In the genomic region with DNA sequence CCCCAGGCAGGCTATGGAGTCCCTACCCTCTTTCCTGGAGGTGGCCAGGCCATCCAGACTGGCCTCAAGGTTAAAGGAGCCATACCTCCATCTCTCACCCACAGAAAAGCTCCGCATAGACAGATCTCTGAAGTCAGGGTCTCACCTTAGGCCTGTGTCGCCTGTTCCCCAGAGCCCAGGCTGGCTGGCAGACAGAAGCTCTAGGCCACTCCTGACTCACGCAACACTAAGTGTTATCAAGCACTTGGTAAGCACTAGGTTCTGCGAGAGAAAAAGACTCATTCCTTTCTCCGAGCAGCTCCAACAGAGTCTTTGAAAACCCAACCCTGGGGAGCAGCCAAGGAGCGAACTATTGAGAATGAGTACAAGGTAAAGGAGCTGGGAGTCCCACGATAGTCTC, we compare ENCODE assay signal across 1 cellular context.
TF ChIP-seq lines count a peak whose summit lies in the region.

No MANE protein-coding gene starts in this region.

TF ChIP-seq in GM12878, 131 proteins besides CTCF, POLR2A, EP300 and RAD21 (continued from another document):
- TF ChIP-seq, protein P1, sequence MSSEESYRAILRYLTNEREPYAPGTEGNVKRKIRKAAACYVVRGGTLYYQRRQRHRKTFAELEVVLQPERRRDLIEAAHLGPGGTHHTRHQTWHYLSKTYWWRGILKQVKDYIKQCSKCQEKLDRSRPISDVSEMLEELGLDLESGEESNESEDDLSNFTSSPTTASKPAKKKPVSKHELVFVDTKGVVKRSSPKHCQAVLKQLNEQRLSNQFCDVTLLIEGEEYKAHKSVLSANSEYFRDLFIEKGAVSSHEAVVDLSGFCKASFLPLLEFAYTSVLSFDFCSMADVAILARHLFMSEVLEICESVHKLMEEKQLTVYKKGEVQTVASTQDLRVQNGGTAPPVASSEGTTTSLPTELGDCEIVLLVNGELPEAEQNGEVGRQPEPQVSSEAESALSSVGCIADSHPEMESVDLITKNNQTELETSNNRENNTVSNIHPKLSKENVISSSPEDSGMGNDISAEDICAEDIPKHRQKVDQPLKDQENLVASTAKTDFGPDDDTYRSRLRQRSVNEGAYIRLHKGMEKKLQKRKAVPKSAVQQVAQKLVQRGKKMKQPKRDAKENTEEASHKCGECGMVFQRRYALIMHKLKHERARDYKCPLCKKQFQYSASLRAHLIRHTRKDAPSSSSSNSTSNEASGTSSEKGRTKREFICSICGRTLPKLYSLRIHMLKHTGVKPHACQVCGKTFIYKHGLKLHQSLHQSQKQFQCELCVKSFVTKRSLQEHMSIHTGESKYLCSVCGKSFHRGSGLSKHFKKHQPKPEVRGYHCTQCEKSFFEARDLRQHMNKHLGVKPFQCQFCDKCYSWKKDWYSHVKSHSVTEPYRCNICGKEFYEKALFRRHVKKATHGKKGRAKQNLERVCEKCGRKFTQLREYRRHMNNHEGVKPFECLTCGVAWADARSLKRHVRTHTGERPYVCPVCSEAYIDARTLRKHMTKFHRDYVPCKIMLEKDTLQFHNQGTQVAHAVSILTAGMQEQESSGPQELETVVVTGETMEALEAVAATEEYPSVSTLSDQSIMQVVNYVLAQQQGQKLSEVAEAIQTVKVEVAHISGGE (CRISPR knock-in tag; IDR thresholded peaks at IDR 0.05) = no peak
- no peak for TF ChIP-seq SUZ12 (IDR thresholded peaks at IDR 0.05; ENCODE audit: unreplicated experiment)
- TF ChIP-seq NR2C2 (IDR thresholded peaks at IDR 0.05; ENCODE audit: borderline replicate concordance, control insufficient read depth, insufficient read length, low read depth) = no peak
- no peak for TF ChIP-seq LARP7 (IDR thresholded peaks at IDR 0.05)
- TF ChIP-seq, protein P2, sequence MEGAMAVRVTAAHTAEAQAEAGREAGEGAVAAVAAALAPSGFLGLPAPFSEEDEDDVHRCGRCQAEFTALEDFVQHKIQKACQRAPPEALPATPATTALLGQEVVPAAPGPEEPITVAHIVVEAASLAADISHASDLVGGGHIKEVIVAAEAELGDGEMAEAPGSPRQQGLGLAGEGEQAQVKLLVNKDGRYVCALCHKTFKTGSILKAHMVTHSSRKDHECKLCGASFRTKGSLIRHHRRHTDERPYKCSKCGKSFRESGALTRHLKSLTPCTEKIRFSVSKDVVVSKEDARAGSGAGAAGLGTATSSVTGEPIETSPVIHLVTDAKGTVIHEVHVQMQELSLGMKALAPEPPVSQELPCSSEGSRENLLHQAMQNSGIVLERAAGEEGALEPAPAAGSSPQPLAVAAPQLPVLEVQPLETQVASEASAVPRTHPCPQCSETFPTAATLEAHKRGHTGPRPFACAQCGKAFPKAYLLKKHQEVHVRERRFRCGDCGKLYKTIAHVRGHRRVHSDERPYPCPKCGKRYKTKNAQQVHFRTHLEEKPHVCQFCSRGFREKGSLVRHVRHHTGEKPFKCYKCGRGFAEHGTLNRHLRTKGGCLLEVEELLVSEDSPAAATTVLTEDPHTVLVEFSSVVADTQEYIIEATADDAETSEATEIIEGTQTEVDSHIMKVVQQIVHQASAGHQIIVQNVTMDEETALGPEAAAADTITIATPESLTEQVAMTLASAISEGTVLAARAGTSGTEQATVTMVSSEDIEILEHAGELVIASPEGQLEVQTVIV (IDR thresholded peaks at IDR 0.05; ENCODE audit: borderline replicate concordance, partially characterized antibody) = no peak
- TF ChIP-seq JUNB (IDR thresholded peaks at IDR 0.05) = no peak
- TF ChIP-seq, protein P3, sequence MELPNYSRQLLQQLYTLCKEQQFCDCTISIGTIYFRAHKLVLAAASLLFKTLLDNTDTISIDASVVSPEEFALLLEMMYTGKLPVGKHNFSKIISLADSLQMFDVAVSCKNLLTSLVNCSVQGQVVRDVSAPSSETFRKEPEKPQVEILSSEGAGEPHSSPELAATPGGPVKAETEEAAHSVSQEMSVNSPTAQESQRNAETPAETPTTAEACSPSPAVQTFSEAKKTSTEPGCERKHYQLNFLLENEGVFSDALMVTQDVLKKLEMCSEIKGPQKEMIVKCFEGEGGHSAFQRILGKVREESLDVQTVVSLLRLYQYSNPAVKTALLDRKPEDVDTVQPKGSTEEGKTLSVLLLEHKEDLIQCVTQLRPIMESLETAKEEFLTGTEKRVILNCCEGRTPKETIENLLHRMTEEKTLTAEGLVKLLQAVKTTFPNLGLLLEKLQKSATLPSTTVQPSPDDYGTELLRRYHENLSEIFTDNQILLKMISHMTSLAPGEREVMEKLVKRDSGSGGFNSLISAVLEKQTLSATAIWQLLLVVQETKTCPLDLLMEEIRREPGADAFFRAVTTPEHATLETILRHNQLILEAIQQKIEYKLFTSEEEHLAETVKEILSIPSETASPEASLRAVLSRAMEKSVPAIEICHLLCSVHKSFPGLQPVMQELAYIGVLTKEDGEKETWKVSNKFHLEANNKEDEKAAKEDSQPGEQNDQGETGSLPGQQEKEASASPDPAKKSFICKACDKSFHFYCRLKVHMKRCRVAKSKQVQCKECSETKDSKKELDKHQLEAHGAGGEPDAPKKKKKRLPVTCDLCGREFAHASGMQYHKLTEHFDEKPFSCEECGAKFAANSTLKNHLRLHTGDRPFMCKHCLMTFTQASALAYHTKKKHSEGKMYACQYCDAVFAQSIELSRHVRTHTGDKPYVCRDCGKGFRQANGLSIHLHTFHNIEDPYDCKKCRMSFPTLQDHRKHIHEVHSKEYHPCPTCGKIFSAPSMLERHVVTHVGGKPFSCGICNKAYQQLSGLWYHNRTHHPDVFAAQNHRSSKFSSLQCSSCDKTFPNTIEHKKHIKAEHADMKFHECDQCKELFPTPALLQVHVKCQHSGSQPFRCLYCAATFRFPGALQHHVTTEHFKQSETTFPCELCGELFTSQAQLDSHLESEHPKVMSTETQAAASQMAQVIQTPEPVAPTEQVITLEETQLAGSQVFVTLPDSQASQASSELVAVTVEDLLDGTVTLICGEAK (IDR thresholded peaks at IDR 0.05; ENCODE audit: borderline replicate concordance) = no peak
- TF ChIP-seq, protein P4, sequence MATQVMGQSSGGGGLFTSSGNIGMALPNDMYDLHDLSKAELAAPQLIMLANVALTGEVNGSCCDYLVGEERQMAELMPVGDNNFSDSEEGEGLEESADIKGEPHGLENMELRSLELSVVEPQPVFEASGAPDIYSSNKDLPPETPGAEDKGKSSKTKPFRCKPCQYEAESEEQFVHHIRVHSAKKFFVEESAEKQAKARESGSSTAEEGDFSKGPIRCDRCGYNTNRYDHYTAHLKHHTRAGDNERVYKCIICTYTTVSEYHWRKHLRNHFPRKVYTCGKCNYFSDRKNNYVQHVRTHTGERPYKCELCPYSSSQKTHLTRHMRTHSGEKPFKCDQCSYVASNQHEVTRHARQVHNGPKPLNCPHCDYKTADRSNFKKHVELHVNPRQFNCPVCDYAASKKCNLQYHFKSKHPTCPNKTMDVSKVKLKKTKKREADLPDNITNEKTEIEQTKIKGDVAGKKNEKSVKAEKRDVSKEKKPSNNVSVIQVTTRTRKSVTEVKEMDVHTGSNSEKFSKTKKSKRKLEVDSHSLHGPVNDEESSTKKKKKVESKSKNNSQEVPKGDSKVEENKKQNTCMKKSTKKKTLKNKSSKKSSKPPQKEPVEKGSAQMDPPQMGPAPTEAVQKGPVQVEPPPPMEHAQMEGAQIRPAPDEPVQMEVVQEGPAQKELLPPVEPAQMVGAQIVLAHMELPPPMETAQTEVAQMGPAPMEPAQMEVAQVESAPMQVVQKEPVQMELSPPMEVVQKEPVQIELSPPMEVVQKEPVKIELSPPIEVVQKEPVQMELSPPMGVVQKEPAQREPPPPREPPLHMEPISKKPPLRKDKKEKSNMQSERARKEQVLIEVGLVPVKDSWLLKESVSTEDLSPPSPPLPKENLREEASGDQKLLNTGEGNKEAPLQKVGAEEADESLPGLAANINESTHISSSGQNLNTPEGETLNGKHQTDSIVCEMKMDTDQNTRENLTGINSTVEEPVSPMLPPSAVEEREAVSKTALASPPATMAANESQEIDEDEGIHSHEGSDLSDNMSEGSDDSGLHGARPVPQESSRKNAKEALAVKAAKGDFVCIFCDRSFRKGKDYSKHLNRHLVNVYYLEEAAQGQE (IDR thresholded peaks at IDR 0.05; ENCODE audit: low read depth, low read length) = no peak
- no peak for TF ChIP-seq MEF2B (IDR thresholded peaks at IDR 0.05; ENCODE audit: partially characterized antibody, poor library complexity, severe bottlenecking)
- no peak for TF ChIP-seq HDAC2 (IDR thresholded peaks at IDR 0.05)
- no peak for TF ChIP-seq EED (IDR thresholded peaks at IDR 0.05; ENCODE audit: low read depth)
- TF ChIP-seq SMAD1 (IDR thresholded peaks at IDR 0.05; ENCODE audit: low read depth, partially characterized antibody) = no peak
- TF ChIP-seq, protein P5, sequence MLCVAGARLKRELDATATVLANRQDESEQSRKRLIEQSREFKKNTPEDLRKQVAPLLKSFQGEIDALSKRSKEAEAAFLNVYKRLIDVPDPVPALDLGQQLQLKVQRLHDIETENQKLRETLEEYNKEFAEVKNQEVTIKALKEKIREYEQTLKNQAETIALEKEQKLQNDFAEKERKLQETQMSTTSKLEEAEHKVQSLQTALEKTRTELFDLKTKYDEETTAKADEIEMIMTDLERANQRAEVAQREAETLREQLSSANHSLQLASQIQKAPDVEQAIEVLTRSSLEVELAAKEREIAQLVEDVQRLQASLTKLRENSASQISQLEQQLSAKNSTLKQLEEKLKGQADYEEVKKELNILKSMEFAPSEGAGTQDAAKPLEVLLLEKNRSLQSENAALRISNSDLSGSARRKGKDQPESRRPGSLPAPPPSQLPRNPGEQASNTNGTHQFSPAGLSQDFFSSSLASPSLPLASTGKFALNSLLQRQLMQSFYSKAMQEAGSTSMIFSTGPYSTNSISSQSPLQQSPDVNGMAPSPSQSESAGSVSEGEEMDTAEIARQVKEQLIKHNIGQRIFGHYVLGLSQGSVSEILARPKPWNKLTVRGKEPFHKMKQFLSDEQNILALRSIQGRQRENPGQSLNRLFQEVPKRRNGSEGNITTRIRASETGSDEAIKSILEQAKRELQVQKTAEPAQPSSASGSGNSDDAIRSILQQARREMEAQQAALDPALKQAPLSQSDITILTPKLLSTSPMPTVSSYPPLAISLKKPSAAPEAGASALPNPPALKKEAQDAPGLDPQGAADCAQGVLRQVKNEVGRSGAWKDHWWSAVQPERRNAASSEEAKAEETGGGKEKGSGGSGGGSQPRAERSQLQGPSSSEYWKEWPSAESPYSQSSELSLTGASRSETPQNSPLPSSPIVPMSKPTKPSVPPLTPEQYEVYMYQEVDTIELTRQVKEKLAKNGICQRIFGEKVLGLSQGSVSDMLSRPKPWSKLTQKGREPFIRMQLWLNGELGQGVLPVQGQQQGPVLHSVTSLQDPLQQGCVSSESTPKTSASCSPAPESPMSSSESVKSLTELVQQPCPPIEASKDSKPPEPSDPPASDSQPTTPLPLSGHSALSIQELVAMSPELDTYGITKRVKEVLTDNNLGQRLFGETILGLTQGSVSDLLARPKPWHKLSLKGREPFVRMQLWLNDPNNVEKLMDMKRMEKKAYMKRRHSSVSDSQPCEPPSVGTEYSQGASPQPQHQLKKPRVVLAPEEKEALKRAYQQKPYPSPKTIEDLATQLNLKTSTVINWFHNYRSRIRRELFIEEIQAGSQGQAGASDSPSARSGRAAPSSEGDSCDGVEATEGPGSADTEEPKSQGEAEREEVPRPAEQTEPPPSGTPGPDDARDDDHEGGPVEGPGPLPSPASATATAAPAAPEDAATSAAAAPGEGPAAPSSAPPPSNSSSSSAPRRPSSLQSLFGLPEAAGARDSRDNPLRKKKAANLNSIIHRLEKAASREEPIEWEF (IDR thresholded peaks at IDR 0.05; ENCODE audit: insufficient replicate concordance, low read depth, low read length) = no peak
TF ChIP-seq in GM12878: peak in this region for 0.
